Comparison of ENCODE assay signal across 1 cellular context in genomic region chr1:166141969-166142368, GRCh38.
TF ChIP-seq lines count a peak whose summit lies in the region.

No MANE protein-coding gene starts in this region.

TF ChIP-seq in GM23338, 12 proteins besides CTCF, POLR2A, EP300 and RAD21 (continued from another document):
- TF ChIP-seq REST (IDR thresholded peaks at IDR 0.05; ENCODE audit: unreplicated experiment) = no peak
- TF ChIP-seq NANOG (IDR thresholded peaks at IDR 0.05; ENCODE audit: borderline replicate concordance) = no peak
- TF ChIP-seq POLR2AphosphoS5 (IDR thresholded peaks at IDR 0.05; ENCODE audit: low read depth) = no peak
TF ChIP-seq in GM23338: peak in this region for 0.
